ENCODE assay signal across 17 cellular contexts in the genomic region with DNA sequence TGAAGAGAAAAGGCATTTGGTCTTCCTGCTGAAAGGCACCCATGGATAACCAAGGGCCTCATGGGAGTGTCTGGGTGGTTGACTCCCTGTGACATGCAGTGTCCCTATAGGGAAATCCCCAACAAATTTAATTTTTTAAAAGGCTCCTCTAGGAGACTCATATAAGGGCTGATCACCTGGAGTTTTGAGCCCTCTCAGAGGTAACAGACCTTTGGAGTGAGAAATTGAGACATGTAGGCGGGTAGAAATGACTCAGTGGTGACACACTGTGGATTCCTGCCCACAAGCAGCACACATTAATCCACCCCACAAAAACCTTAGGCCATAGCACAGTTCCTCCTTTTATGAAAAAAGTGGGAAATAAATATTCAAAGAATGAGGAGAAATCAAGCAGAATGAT.
DNase-seq lines count a peak whose midpoint lies in the region; ATAC-seq, FAIRE-seq and TF ChIP-seq lines count a peak whose summit lies in the region.
"Had no signal": no experiment of that assay in that cellular context is flagged by ENCODE, and none has a peak within 500 bp of the region (broad histone marks: within the 10 kb centered on the region; RNA-seq: fewer than 3 reads in every experiment).

No MANE protein-coding gene starts in this region.

- H3K4me2 ChIP-seq in BLaER1 = 0 out of 2 replicates have a peak overlapping the region, but pooled peaks have one; percentile 18
- H3K4me2 ChIP-seq in GM12878 (ENCODE audit: control insufficient read depth, insufficient read depth) = no peak overlapping the region
- H3K4me2 ChIP-seq: SK-N-SH had no signal

- RAD21 ChIA-PET in GM12878 (lab: Charles Lee; ENCODE audit: unreplicated experiment) = no interaction called here

- TF ChIP-seq CTCF in GM12878 (IDR thresholded peaks at IDR 0.05 in 2 of 3, conservative IDR thresholded peaks at IDR 0.05 in 1 of 3; ENCODE audit: control insufficient read depth in 2 of 3, extremely low read depth in 1 of 3, insufficient read depth in 1 of 3, low read depth in 3 of 3, low read length in 3 of 3) = no peak; a peak in 1 of 6 replicates
- TF ChIP-seq CTCF in foreskin keratinocyte (conservative IDR thresholded peaks at IDR 0.05) = no peak
- no peak for TF ChIP-seq CTCF in esophagus muscularis mucosa (IDR thresholded peaks at IDR 0.05)

- BruUV-seq in GM12878 (replicated peaks; lab: Mats Ljungman, UMichigan) = no TSS peak

- intact Hi-C loops in GM12878 (cut with micrococcal nuclease; ENCODE audit: unreplicated experiment) (no loop called here), esophagus muscularis mucosa (cut with DNase I) (no loop called here)

- no peak for TF ChIP-seq POLR2A in GM12878 (IDR thresholded peaks at IDR 0.05; ENCODE audit: low read depth, low read length)
- no peak for TF ChIP-seq POLR2A in esophagus muscularis mucosa (IDR thresholded peaks at IDR 0.05; ENCODE audit: low read depth)

- TF ChIP-seq RAD21 in GM12878 (IDR thresholded peaks at IDR 0.05; ENCODE audit: insufficient read depth, low read depth, low read length) = no peak

- H3K9me3 ChIP-seq in BLaER1 = peaks cover 11% of the 10 kb centered on the region; the same call in 1 of the 2 replicates
- H3K9me3 ChIP-seq in GM12878 (replicated peaks; ENCODE audit: control insufficient read depth, insufficient read depth, low read length) = no peaks in the 10 kb centered on the region
- H3K9me3 ChIP-seq in esophagus muscularis mucosa = no peaks in the 10 kb centered on the region
- H3K9me3 ChIP-seq: HAP-1, SK-N-SH had no signal

- H3K79me2 ChIP-seq in GM12878 (ENCODE audit: control insufficient read depth, insufficient read depth, low read length) = no peaks in the 10 kb centered on the region

- no peak overlapping the region for H3K4me3 ChIP-seq in BLaER1
- H3K4me3 ChIP-seq in GM12878 = no peak overlapping the region
- no peak overlapping the region for H3K4me3 ChIP-seq in esophagus muscularis mucosa
- H3K4me3 ChIP-seq: HAP-1 had no signal

- SMC1A ChIA-PET in GM12878 (lab: Charles Lee; ENCODE audit: uncharacterized antibody, unreplicated experiment) = interaction anchor here (1.4 kb wide), 1 partner anchor 10 kb away, joined by 3 read pairs; no protein-coding TSS in a partner anchor

- TF ChIP-seq EP300 in GM12878 (IDR thresholded peaks at IDR 0.05; ENCODE audit: borderline replicate concordance in 1 of 2, control insufficient read depth in 1 of 2, low read depth in 2 of 2, low read length in 2 of 2) (no peak), esophagus muscularis mucosa (IDR thresholded peaks at IDR 0.05) (no peak)

- H3K27ac ChIP-seq in BLaER1 (no peak overlapping the region), GM12878 (ENCODE audit: control insufficient read depth, insufficient read depth) (no peak overlapping the region), foreskin keratinocyte (no peak overlapping the region), esophagus muscularis mucosa (replicated peaks in 1 of 4) (no peak overlapping the region)

- no peaks in the 10 kb centered on the region for H3K27me3 ChIP-seq in BLaER1
- H3K27me3 ChIP-seq in GM12878 (replicated peaks in 1 of 2; ENCODE audit: control insufficient read depth in 2 of 2, insufficient read depth in 2 of 2, low read length in 1 of 2) = no peaks in the 10 kb centered on the region
- H3K27me3 ChIP-seq in foreskin keratinocyte = no peaks in the 10 kb centered on the region
- H3K27me3 ChIP-seq in esophagus muscularis mucosa = no peaks in the 10 kb centered on the region

- H4K20me1 ChIP-seq in BLaER1 (no peaks in the 10 kb centered on the region), GM12878 (ENCODE audit: control insufficient read depth, insufficient read depth) (no peaks in the 10 kb centered on the region)

- no peaks in the 10 kb centered on the region for H3K36me3 ChIP-seq in BLaER1
- H3K36me3 ChIP-seq in GM12878 (ENCODE audit: control insufficient read depth in 2 of 2, insufficient read depth in 2 of 2, low read length in 1 of 2) = no peaks in the 10 kb centered on the region
- H3K36me3 ChIP-seq in esophagus muscularis mucosa = no peaks in the 10 kb centered on the region
- H3K36me3 ChIP-seq: HAP-1 had no signal

- H3K4me1 ChIP-seq in BLaER1 (peaks cover 9% of the 10 kb centered on the region), GM12878 (ENCODE audit: control insufficient read depth, insufficient read depth, low read length) (no peaks in the 10 kb centered on the region), foreskin keratinocyte (no peaks in the 10 kb centered on the region), esophagus muscularis mucosa (peaks cover 0 to 13% (median 0%) of the 10 kb centered on the region in 4 donors)
- H3K4me1 ChIP-seq: HAP-1 had no signal

- in situ Hi-C loops in KBM-7 (cut with MboI; ENCODE audit: low pct_unique_long_range_greater_than_20kb, low sequenced_read_pairs) = no loop called here
- in situ Hi-C loops in GM12878 (cut with MboI) = no loop called here

- CTCF ChIA-PET in GM12878 (lab: Yijun Ruan, JAX) = interaction anchor here (0.9 to 1.0 kb wide), 2 partner anchors 11 to 1277 kb away, joined by 3 read pairs; no protein-coding TSS in a partner anchor

- H3K9ac ChIP-seq in BLaER1 = no peak overlapping the region
- H3K9ac ChIP-seq in GM12878 (ENCODE audit: control insufficient read depth, insufficient read depth, low read length) = no peak overlapping the region
- H3K9ac ChIP-seq: SK-N-SH had no signal

- ATAC-seq in GM12878 = peak; percentile 63
- peak; percentile 83 for ATAC-seq in foreskin keratinocyte

- POLR2A ChIA-PET in GM12878 (lab: Charles Lee) = no interaction called here

- DNase-seq in KBM-7 = peak; percentile 4
- no peak for DNase-seq in GM12878 (ENCODE audit: low read depth, low spot score)
- DNase-seq in foreskin keratinocyte = peak in 1 of 2 donors; percentile 57
- DNase-seq in esophagus muscularis mucosa (ENCODE audit: extremely low spot score) = no peak
- DNase-seq in activated naive CD4-positive, alpha-beta T cell treated with Interleukin-2 at 50 U/mL for 16 hours = no peak
- DNase-seq in NCI-H128 (lab: John Stamatoyannopoulos, UW; ENCODE audit: unreplicated experiment) = no peak
- DNase-seq: CD4-positive, alpha-beta T cell; DMS79 treated with DMSO at 0.1 percent for 48 hours; GDM1; NCI-H1048; NCI-H1694 treated with DMSO at 0.1 percent for 48 hours; NCI-H446 treated with DMSO at 0.1 percent for 48 hours; NCI-H82; SK-N-SH had no signal

- no peak overlapping the region for H2AFZ ChIP-seq in GM12878 (ENCODE audit: control insufficient read depth, low read depth, low read length)

- FAIRE-seq in GM12878 (lab: Jason Lieb, UNC) = no peak
- FAIRE-seq: GM19239 had no signal

- WGBS in GM12878 (ENCODE audit: insufficient coverage, insufficient replicate concordance, low lambda C conversion rate, missing lambda C conversion rate) = 0% methylated on average over 1 of the region's 1 CpG
- no CpG with 5 or more reads among the region's 1 CpG for WGBS in esophagus muscularis mucosa

TF ChIP-seq in GM12878, 131 proteins besides CTCF, POLR2A, EP300 and RAD21:
- TF ChIP-seq BMI1 (IDR thresholded peaks at IDR 0.05; ENCODE audit: borderline replicate concordance) (no peak), SPI1 (IDR thresholded peaks at IDR 0.05; ENCODE audit: borderline replicate concordance, insufficient read depth, low read depth, low read length) (0 out of 2 replicates have a peak, but pooled peaks have one; percentile 6), JUND (IDR thresholded peaks at IDR 0.05; ENCODE audit: low read depth, low read length) (no peak), IRF4 (IDR thresholded peaks at IDR 0.05; ENCODE audit: low read depth, low read length) (no peak)
- TF ChIP-seq, protein P1, sequence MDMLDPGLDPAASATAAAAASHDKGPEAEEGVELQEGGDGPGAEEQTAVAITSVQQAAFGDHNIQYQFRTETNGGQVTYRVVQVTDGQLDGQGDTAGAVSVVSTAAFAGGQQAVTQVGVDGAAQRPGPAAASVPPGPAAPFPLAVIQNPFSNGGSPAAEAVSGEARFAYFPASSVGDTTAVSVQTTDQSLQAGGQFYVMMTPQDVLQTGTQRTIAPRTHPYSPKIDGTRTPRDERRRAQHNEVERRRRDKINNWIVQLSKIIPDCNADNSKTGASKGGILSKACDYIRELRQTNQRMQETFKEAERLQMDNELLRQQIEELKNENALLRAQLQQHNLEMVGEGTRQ (IDR thresholded peaks at IDR 0.05; ENCODE audit: borderline replicate concordance, low read depth, low read length) = no peak
TF ChIP-seq in GM12878: peak in this region for 1.
